24 cellular contexts compared by ENCODE assay signal in genomic region chr15:69897471-69898237, GRCh38.
"Had no signal": no experiment of that assay in that cellular context is flagged by ENCODE, and none has a peak within 500 bp of the region (broad histone marks: within the 10 kb centered on the region; RNA-seq: fewer than 3 reads in every experiment).

No MANE protein-coding gene starts in this region.

- DNase-seq: activated CD4-positive, alpha-beta T cell treated with anti-CD3 and anti-CD28 coated beads, Interleukin-2, amount 50 U/mL, for 1 hour; activated CD4-positive, CD25-positive, alpha-beta regulatory T cell; activated CD8-positive, alpha-beta memory T cell treated with anti-CD3 and anti-CD28 coated beads, Interleukin-2, amount 50 U/mL, for 4 hours; activated effector memory CD4-positive, alpha-beta T cell treated with Interleukin-2 at 50 U/mL for 16 hours; activated naive CD4-positive, alpha-beta T cell treated with anti-CD3 and anti-CD28 coated beads, Interleukin-2, amount 10 ng/mL, durations not matched to agents 7 days and 5 days; activated naive CD8-positive, alpha-beta T cell treated with anti-CD3 and anti-CD28 coated beads, Interleukin-2, amount 50 U/mL, for 24 hours; activated T-cell treated with anti-CD3 and anti-CD28 coated beads, Interleukin-2, amount 50 U/mL, for 48 hours; anterior cingulate cortex; central memory CD4-positive, alpha-beta T cell; endodermal cell; foreskin keratinocyte; head of caudate nucleus; immature natural killer cell; kidney glomerular epithelial cell; left ventricle myocardium superior; nephron progenitor cell; nucleus accumbens; stimulated activated CD4-positive, alpha-beta T cell treated with anti-CD3 and anti-CD28 coated beads, Interleukin-1b, Interleukin-23, amount 100 ng/mL, for 48 hours; stimulated activated CD8-positive, alpha-beta memory T cell treated with anti-CD3 and anti-CD28 coated beads, Interleukin-4, amount 100 ng/mL, for 48 hours; stimulated activated naive CD4-positive, alpha-beta T cell had no signal

- H3K4me3 Mint-ChIP-seq: activated naive CD4-positive, alpha-beta T cell treated with anti-CD3 and anti-CD28 coated beads, Interleukin-2, amount 10 ng/mL, durations not matched to agents 7 days and 5 days; activated naive CD8-positive, alpha-beta T cell treated with anti-CD3 and anti-CD28 coated beads, Interleukin-2, amount 50 U/mL, for 24 hours; brain; endodermal cell; immature natural killer cell; nephron progenitor cell; T-helper 2 cell treated with Interferon-gamma antibody and Interleukin-4, amounts not matched to agents 5 μg/mL and 100 μg/mL, for 36 hours had no signal

- H3K9me3 Mint-ChIP-seq: activated naive CD4-positive, alpha-beta T cell treated with anti-CD3 and anti-CD28 coated beads, Interleukin-2, amount 10 ng/mL, durations not matched to agents 7 days and 5 days; activated naive CD8-positive, alpha-beta T cell treated with anti-CD3 and anti-CD28 coated beads, Interleukin-2, amount 50 U/mL, for 24 hours; endodermal cell; nephron progenitor cell; T-helper 2 cell treated with Interferon-gamma antibody and Interleukin-4, amounts not matched to agents 5 μg/mL and 100 μg/mL, for 36 hours had no signal

- H3K27ac Mint-ChIP-seq: activated naive CD4-positive, alpha-beta T cell treated with anti-CD3 and anti-CD28 coated beads, Interleukin-2, amount 10 ng/mL, durations not matched to agents 7 days and 5 days; activated naive CD8-positive, alpha-beta T cell treated with anti-CD3 and anti-CD28 coated beads, Interleukin-2, amount 50 U/mL, for 24 hours; brain; endodermal cell; immature natural killer cell; T-helper 2 cell treated with Interferon-gamma antibody and Interleukin-4, amounts not matched to agents 5 μg/mL and 100 μg/mL, for 36 hours had no signal

- H3K27ac ChIP-seq: epithelial cell of prostate, foreskin keratinocyte had no signal

- H3K36me3 Mint-ChIP-seq: activated naive CD4-positive, alpha-beta T cell treated with anti-CD3 and anti-CD28 coated beads, Interleukin-2, amount 10 ng/mL, durations not matched to agents 7 days and 5 days; brain; immature natural killer cell had no signal

- H3K4me1 Mint-ChIP-seq: activated naive CD4-positive, alpha-beta T cell treated with anti-CD3 and anti-CD28 coated beads, Interleukin-2, amount 10 ng/mL, durations not matched to agents 7 days and 5 days; activated naive CD8-positive, alpha-beta T cell treated with anti-CD3 and anti-CD28 coated beads, Interleukin-2, amount 50 U/mL, for 24 hours; immature natural killer cell had no signal

- ATAC-seq: activated naive CD8-positive, alpha-beta T cell treated with anti-CD3 and anti-CD28 coated beads, Interleukin-2, amount 50 U/mL, for 24 hours; foreskin keratinocyte; left ventricle myocardium superior had no signal

- FAIRE-seq: colon had no signal

- H3K4me1 ChIP-seq: foreskin keratinocyte had no signal
